8 cellular contexts compared by ENCODE assay signal in the genomic region with DNA sequence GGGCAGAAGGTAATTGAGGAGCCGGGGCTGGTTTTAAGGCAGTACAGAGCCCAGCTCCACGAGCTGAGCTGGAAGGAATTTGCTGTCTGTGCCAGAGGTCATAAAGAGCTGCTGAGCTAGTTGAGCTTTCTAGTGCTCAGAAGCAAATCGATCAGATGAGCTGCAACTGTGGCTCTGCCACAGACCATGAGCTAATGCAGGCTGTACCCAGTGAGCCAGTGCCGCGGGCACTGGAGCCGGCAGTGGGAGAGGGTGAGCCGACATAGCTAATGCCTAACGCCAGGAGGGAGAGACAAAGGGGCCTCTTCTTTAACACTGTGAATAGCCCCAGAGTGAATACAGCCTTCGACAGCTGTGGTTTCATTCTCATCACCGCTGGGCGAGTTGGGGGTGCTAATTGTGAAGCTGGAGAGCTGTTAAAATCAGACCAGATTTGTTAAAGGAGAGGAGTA.
DNase-seq lines count a peak whose midpoint lies in the region; ATAC-seq and TF ChIP-seq lines count a peak whose summit lies in the region.

No MANE protein-coding gene starts in this region.

- H3K36me3 ChIP-seq in HUES64 (ENCODE audit: insufficient read depth, low read length) (no peaks in the 10 kb centered on the region), iPS-20b (ENCODE audit: insufficient read depth, low read depth, low read length) (no peaks in the 10 kb centered on the region), smooth muscle cell (ENCODE audit: low read depth) (no peaks in the 10 kb centered on the region), tibial nerve (no peaks in the 10 kb centered on the region)

- 58% methylated on average over 11 of the region's 11 CpGs for WGBS in HUES64
- 43% methylated on average over 11 of the region's 11 CpGs for whole genome bisulfite sequencing in smooth muscle cell (ENCODE audit: low lambda C conversion rate)
- 22 to 24% methylated on average over 11 of the region's 11 CpGs for WGBS in tibial nerve, 2 donors

- no peaks in the 10 kb centered on the region for H3F3A ChIP-seq in smooth muscle cell (ENCODE audit: low read depth)

- peak overlapping the region; percentile 66 for H3K4me2 ChIP-seq in smooth muscle cell

- H3K9me3 ChIP-seq in HUES64 (ENCODE audit: insufficient read depth, low read depth, low read length) (no peaks in the 10 kb centered on the region), iPS-20b (ENCODE audit: insufficient read depth, low read depth, low read length) (no peaks in the 10 kb centered on the region), smooth muscle cell (replicated peaks; ENCODE audit: low read depth) (no peaks in the 10 kb centered on the region), tibial nerve (no peaks in the 10 kb centered on the region)

- H4K20me1 ChIP-seq in smooth muscle cell (ENCODE audit: low read depth), result no peaks in the 10 kb centered on the region

- no peak for TF ChIP-seq EP300 in tibial nerve (IDR thresholded peaks at IDR 0.05)

- no peak for TF ChIP-seq CTCF in smooth muscle cell (IDR thresholded peaks at IDR 0.05; ENCODE audit: borderline replicate concordance, insufficient read depth, poor library complexity, severe bottlenecking)
- TF ChIP-seq CTCF in tibial nerve (IDR thresholded peaks at IDR 0.05), result no peak

- DNase-seq in anterior cingulate cortex (lab: John Stamatoyannopoulos, UW) (peak in 56 of 58 donors; percentile 4 to 85 (median 62)), smooth muscle cell (lab: John Stamatoyannopoulos, UW; ENCODE audit: unreplicated experiment) (no peak), SHP77 (lab: John Stamatoyannopoulos, UW) (no peak), tibial nerve (ENCODE audit: low spot score in 2 of 2) (no peak)
- no peak for DNase-seq in activated CD4-positive, alpha-beta T cell treated with anti-CD3 and anti-CD28 coated beads for 1 hour

- H3K27ac ChIP-seq in HUES64 (ENCODE audit: low read depth, low read length) (no peak overlapping the region), iPS-20b (ENCODE audit: low read length) (no peak overlapping the region), smooth muscle cell (ENCODE audit: low read depth) (no peak overlapping the region), tibial nerve (peak overlapping the region in 2 of 4 donors; percentile 1 to 64)

- no peak for TF ChIP-seq POLR2A in tibial nerve (IDR thresholded peaks at IDR 0.05)

- H3K27me3 ChIP-seq in HUES64 (ENCODE audit: insufficient read depth, low read length) (no peaks in the 10 kb centered on the region), iPS-20b (ENCODE audit: insufficient read depth, low read length) (no peaks in the 10 kb centered on the region), smooth muscle cell (ENCODE audit: low read depth) (no peaks in the 10 kb centered on the region), tibial nerve (no peaks in the 10 kb centered on the region)

- ATAC-seq in HG03565 (IDR thresholded peaks at IDR 0.05; ENCODE audit: unreplicated experiment), result no peak

- peak overlapping the region; percentile 32 for H2AFZ ChIP-seq in smooth muscle cell (ENCODE audit: low read depth)

- H3K9ac ChIP-seq in HUES64 (ENCODE audit: low read depth, low read length) (no peak overlapping the region), iPS-20b (ENCODE audit: low read depth, low read length) (peak overlapping the region; percentile 26; the same call in 1 of the 2 replicates), smooth muscle cell (ENCODE audit: low read depth) (no peak overlapping the region)

- H3K4me1 ChIP-seq in HUES64 (ENCODE audit: insufficient read depth, low read length), result peaks cover 41% of the 10 kb centered on the region
- peaks cover 27% of the 10 kb centered on the region; the same call in 1 of the 2 replicates for H3K4me1 ChIP-seq in iPS-20b (ENCODE audit: insufficient read depth, low read length)
- H3K4me1 ChIP-seq in smooth muscle cell (ENCODE audit: low read depth), result peaks cover 53% of the 10 kb centered on the region
- peaks cover 0 to 17% (median 4%) of the 10 kb centered on the region in 4 donors for H3K4me1 ChIP-seq in tibial nerve

- H3K79me2 ChIP-seq in smooth muscle cell (ENCODE audit: low read depth), result no peaks in the 10 kb centered on the region

- H3K4me3 ChIP-seq in HUES64 (ENCODE audit: low read length) (peak overlapping the region; percentile 2; the same call in 1 of the 2 replicates), iPS-20b (ENCODE audit: low read length) (no peak overlapping the region), smooth muscle cell (no peak overlapping the region), tibial nerve (peak overlapping the region in 2 of 4 donors; percentile 13 to 25)

Comparison
In these comparisons a context has a peak if more than half of its experiments do, and no peak if none do; other contexts are left out.
1. DNase-seq: peak in anterior cingulate cortex (56 of 58); none in smooth muscle cell (single experiment), activated CD4-positive, alpha-beta T cell treated with anti-CD3 and anti-CD28 coated beads for 1 hour (single experiment), SHP77 (0 of 2) and tibial nerve (0 of 2).